In genomic region chr22:23012081-23012622, GRCh38 we compare ENCODE assay signal across 15 cellular contexts. TPM values are rescaled to one million over a fixed set of nuclear protein-coding genes. Genes with fewer than 3 reads are reported as not detected.
DNase-seq lines count a peak whose midpoint lies in the region; ATAC-seq, FAIRE-seq and TF ChIP-seq lines count a peak whose summit lies in the region.
"Had no signal": no experiment of that assay in that cellular context is flagged by ENCODE, and none has a peak within 500 bp of the region (broad histone marks: within the 10 kb centered on the region; RNA-seq: fewer than 3 reads in every experiment).

No MANE protein-coding gene starts in this region.

- peaks cover 43% of the 10 kb centered on the region for H3K4me1 ChIP-seq in KMS-11 (ENCODE audit: low read depth, poor library complexity, severe bottlenecking)
- H3K4me1 ChIP-seq in transverse colon, result no peaks in the 10 kb centered on the region
- H3K4me1 ChIP-seq: BLaER1 treated with 17β-estradiol and CSF1 and Interleukin-3, amounts not matched to agents 10 nM and 100 nM; foreskin keratinocyte had no signal

- DNase-seq in GM12892 (ENCODE audit: insufficient read length) (no peak), transverse colon (no peak), Right ventricle myocardium inferior (ENCODE audit: missing footprints) (no peak)
- DNase-seq in activated naive CD4-positive, alpha-beta T cell treated with anti-CD3 and anti-CD28 coated beads for 36 hours, result peak; percentile 69
- DNase-seq in stimulated activated CD4-positive, alpha-beta T cell treated with anti-CD3 and anti-CD28 coated beads, Interleukin-4, amount 100 ng/mL, for 24 hours, result peak; percentile 62
- DNase-seq: effector memory CD4-positive, alpha-beta T cell; foreskin keratinocyte; NCI-H1048; NCI-H446 treated with DMSO at 0.1 percent for 48 hours; occipital lobe; PC-3 had no signal

- TF ChIP-seq CTCF in KMS-11 (conservative IDR thresholded peaks at IDR 0.05; ENCODE audit: low read depth, low read length), result no peak
- no peak for TF ChIP-seq CTCF in transverse colon (IDR thresholded peaks at IDR 0.05)

- 74% methylated on average over 4 of the region's 4 CpGs; no CpG with 5 or more reads in 1 of the 2 donors for WGBS in transverse colon (ENCODE audit: low coverage in 1 of 2), 2 donors

- CTCF ChIA-PET in activated naive CD4-positive, alpha-beta T cell treated with anti-CD3 and anti-CD28 coated beads for 36 hours (lab: Charles Lee), result interaction anchor here (0.5 to 0.9 kb wide), 2 partner anchors 25 to 128 kb away, joined by 3 to 5 read pairs; no protein-coding TSS in a partner anchor

- no peak overlapping the region for H3K9ac ChIP-seq in KMS-11
- H3K9ac ChIP-seq: BLaER1 treated with 17β-estradiol and CSF1 and Interleukin-3, amounts not matched to agents 10 nM and 100 nM had no signal

- H3K4me2 ChIP-seq in KMS-11, result peak overlapping the region; percentile 96
- H3K4me2 ChIP-seq: BLaER1 treated with 17β-estradiol and CSF1 and Interleukin-3, amounts not matched to agents 10 nM and 100 nM had no signal

- ATAC-seq in GM18502 (IDR thresholded peaks at IDR 0.05; ENCODE audit: poor library complexity, unreplicated experiment) (no peak), Right ventricle myocardium inferior (no peak), GM21737 (IDR thresholded peaks at IDR 0.05; ENCODE audit: unreplicated experiment) (no peak)
- ATAC-seq: foreskin keratinocyte, PC-3 had no signal

- H3K27ac ChIP-seq in KMS-11, result peak overlapping the region; percentile 69
- H3K27ac ChIP-seq in transverse colon, result no peak overlapping the region
- H3K27ac ChIP-seq: BLaER1 treated with 17β-estradiol and CSF1 and Interleukin-3, amounts not matched to agents 10 nM and 100 nM; foreskin keratinocyte had no signal

- peak; percentile 30 for FAIRE-seq in GM12892 (lab: Jason Lieb, UNC)

- intact Hi-C loops in activated naive CD4-positive, alpha-beta T cell treated with anti-CD3 and anti-CD28 coated beads for 36 hours (cut with micrococcal nuclease), result loop anchor here (1.0 to 2.0 kb wide), 4 partner anchors 24 to 693 kb away; no protein-coding TSS in a partner anchor
- intact Hi-C loops in transverse colon (cut with DNase I; ENCODE audit: low total_unique reads) (no loop called here), Right ventricle myocardium inferior (cut with DNase I) (no loop called here)

- H3K4me3 Mint-ChIP-seq in activated naive CD4-positive, alpha-beta T cell treated with anti-CD3 and anti-CD28 coated beads for 36 hours, result no peak overlapping the region

- no peak overlapping the region for H3K4me3 ChIP-seq in KMS-11 (IDR thresholded peaks at IDR 0.05; ENCODE audit: insufficient read depth, low read depth, low read length)
- H3K4me3 ChIP-seq in transverse colon, result no peak overlapping the region
- H3K4me3 ChIP-seq: BLaER1 treated with 17β-estradiol and CSF1 and Interleukin-3, amounts not matched to agents 10 nM and 100 nM had no signal

- peak overlapping the region; percentile 48 for H3K27ac Mint-ChIP-seq in activated naive CD4-positive, alpha-beta T cell treated with anti-CD3 and anti-CD28 coated beads for 36 hours

- in situ Hi-C loops in transverse colon (cut with MboI; ENCODE audit: low pct_ligation_motif_present in 1 of 4, low pct_unique_long_range_greater_than_20kb in 1 of 4, low sequenced_read_pairs in 3 of 4), result no loop called here

- H3K79me2 ChIP-seq in KMS-11 (ENCODE audit: insufficient read depth, low read depth), result no peaks in the 10 kb centered on the region

- no peaks in the 10 kb centered on the region for H3K9me3 Mint-ChIP-seq in activated naive CD4-positive, alpha-beta T cell treated with anti-CD3 and anti-CD28 coated beads for 36 hours

- no peak for TF ChIP-seq EP300 in transverse colon (IDR thresholded peaks at IDR 0.05; ENCODE audit: low read depth)

- no peak for TF ChIP-seq POLR2A in GM12892 (IDR thresholded peaks at IDR 0.05; ENCODE audit: low read depth, low read length)
- TF ChIP-seq POLR2A in transverse colon (IDR thresholded peaks at IDR 0.05), result no peak

- no peaks in the 10 kb centered on the region for H3K36me3 Mint-ChIP-seq in activated naive CD4-positive, alpha-beta T cell treated with anti-CD3 and anti-CD28 coated beads for 36 hours (ENCODE audit: low read depth)

- H2AFZ ChIP-seq in KMS-11 (ENCODE audit: low read depth), result peak overlapping the region; percentile 12; the same call in 1 of the 2 replicates

- H3K9me3 ChIP-seq in transverse colon, result no peaks in the 10 kb centered on the region

- H3K4me1 Mint-ChIP-seq in activated naive CD4-positive, alpha-beta T cell treated with anti-CD3 and anti-CD28 coated beads for 36 hours (ENCODE audit: low read depth), result peaks cover 26% of the 10 kb centered on the region

- H3K27me3 Mint-ChIP-seq in activated naive CD4-positive, alpha-beta T cell treated with anti-CD3 and anti-CD28 coated beads for 36 hours (ENCODE audit: low read depth), result peaks cover 43% of the 10 kb centered on the region

- H4K20me1 ChIP-seq in KMS-11 (ENCODE audit: insufficient read depth), result no peaks in the 10 kb centered on the region
- H4K20me1 ChIP-seq: BLaER1 treated with 17β-estradiol and CSF1 and Interleukin-3, amounts not matched to agents 10 nM and 100 nM had no signal

- H3K27me3 ChIP-seq in KMS-11 (ENCODE audit: insufficient read depth, low read depth), result no peaks in the 10 kb centered on the region
- peaks cover 4% of the 10 kb centered on the region for H3K27me3 ChIP-seq in transverse colon
- H3K27me3 ChIP-seq: BLaER1 treated with 17β-estradiol and CSF1 and Interleukin-3, amounts not matched to agents 10 nM and 100 nM had no signal

- H3K36me3 ChIP-seq in KMS-11 (ENCODE audit: insufficient read depth) (no peaks in the 10 kb centered on the region), transverse colon (no peaks in the 10 kb centered on the region)
- H3K36me3 ChIP-seq: BLaER1 treated with 17β-estradiol and CSF1 and Interleukin-3, amounts not matched to agents 10 nM and 100 nM had no signal

RNA-seq across cellular contexts. Expression of gene GNAZ, which starts 58.2 kb away (rescaled TPM):
- 0.06 TPM for polyA plus RNA-seq in GM12892 (2012; ENCODE audit: missing spikeins)
- total RNA-seq in activated naive CD4-positive, alpha-beta T cell treated with anti-CD3 and anti-CD28 coated beads for 36 hours, result 1 to 10 TPM; 1.1 to 1.8 TPM
- total RNA-seq in transverse colon (10 to 100 TPM in 2 of 4 donors, 1 to 10 TPM in 2; 2.7 to 14.7 (median 7.8) TPM), Right ventricle myocardium inferior (3.1 TPM)

Comparison
In these comparisons a context has a peak if more than half of its experiments do, and no peak if none do; other contexts are left out.
1. DNase-seq: peak in activated naive CD4-positive, alpha-beta T cell treated with anti-CD3 and anti-CD28 coated beads for 36 hours (single experiment) and stimulated activated CD4-positive, alpha-beta T cell treated with anti-CD3 and anti-CD28 coated beads, Interleukin-4, amount 100 ng/mL, for 24 hours (single experiment); none in GM12892 (single experiment), transverse colon (single experiment) and Right ventricle myocardium inferior (single experiment).